Comparison of ENCODE assay signal across 13 cellular contexts in genomic region chr11:119099707-119100106, GRCh38. TPM values are rescaled to one million over a fixed set of nuclear protein-coding genes. Genes with fewer than 3 reads are reported as not detected.
DNase-seq lines count a peak whose midpoint lies in the region; ATAC-seq and TF ChIP-seq lines count a peak whose summit lies in the region.
"Had no signal": no experiment of that assay in that cellular context is flagged by ENCODE, and none has a peak within 500 bp of the region (broad histone marks: within the 10 kb centered on the region; RNA-seq: fewer than 3 reads in every experiment).

No MANE protein-coding gene starts in this region.

- H3K4me1 ChIP-seq in breast epithelium (peaks cover 4 to 17% of the 10 kb centered on the region in 2 donors), OCI-LY7 (ENCODE audit: insufficient read depth, low read length, poor library complexity, severe bottlenecking) (peaks cover 54% of the 10 kb centered on the region)

- H3K4me3 Mint-ChIP-seq in MCF 10A (ENCODE audit: unreplicated experiment) (no peak overlapping the region), brain (peak overlapping the region; percentile 87 to 97 (median 90)), type B pancreatic cell (peak overlapping the region; percentile 92)

- TF ChIP-seq CTCF in MCF 10A (IDR thresholded peaks at IDR 0.05; ENCODE audit: unreplicated experiment): no peak
- TF ChIP-seq CTCF in breast epithelium (IDR thresholded peaks at IDR 0.05): no peak
- no peak for TF ChIP-seq CTCF in OCI-LY7 (conservative IDR thresholded peaks at IDR 0.05; ENCODE audit: low read length)
- TF ChIP-seq CTCF in brain (conservative IDR thresholded peaks at IDR 0.05): no peak
- no peak for TF ChIP-seq CTCF in type B pancreatic cell (conservative IDR thresholded peaks at IDR 0.05)

- no peaks in the 10 kb centered on the region for H3K9me2 ChIP-seq in OCI-LY7 (ENCODE audit: insufficient read depth, low read length)

- no peaks in the 10 kb centered on the region for H3K27me3 ChIP-seq in breast epithelium
- H3K27me3 ChIP-seq: heart right ventricle, ovary had no signal

- no peaks in the 10 kb centered on the region for H3K9me3 Mint-ChIP-seq in MCF 10A (ENCODE audit: unreplicated experiment)
- peaks cover 0 to 4% (median 0%) of the 10 kb centered on the region in 5 experiments for H3K9me3 Mint-ChIP-seq in brain
- no peaks in the 10 kb centered on the region for H3K9me3 Mint-ChIP-seq in type B pancreatic cell
- H3K9me3 Mint-ChIP-seq: endodermal cell had no signal

- H3K9me3 ChIP-seq in breast epithelium: no peaks in the 10 kb centered on the region
- no peaks in the 10 kb centered on the region for H3K9me3 ChIP-seq in OCI-LY7 (ENCODE audit: low read length)
- H3K9me3 ChIP-seq: heart right ventricle, left ventricle myocardium inferior, ovary had no signal

- no peaks in the 10 kb centered on the region for H4K20me1 ChIP-seq in OCI-LY7 (ENCODE audit: insufficient read depth, low read length)

- POLR2A ChIA-PET in MCF 10A (lab: Yijun Ruan, JAX): interaction anchor here (0.7 to 1.5 kb wide), 4 partner anchors 32 to 153 kb away, joined by 3 read pairs; partner anchors contain the start of genes HYOU1, RPS25, TRAPPC4 and VPS11
- POLR2A ChIA-PET in OCI-LY7 (lab: Charles Lee): interaction anchor here (0.6 to 1.5 kb wide), 6 partner anchors 12 to 106 kb away, joined by 3 to 8 read pairs (median 4); partner anchors contain the start of genes CBL, HINFP and HMBS

- H3K36me3 ChIP-seq in breast epithelium: peaks cover 11% of the 10 kb centered on the region
- H3K36me3 ChIP-seq in OCI-LY7 (ENCODE audit: insufficient read depth, low read length): peaks cover 37% of the 10 kb centered on the region
- H3K36me3 ChIP-seq: ovary had no signal

- H3K27ac ChIP-seq in breast epithelium (no peak overlapping the region), OCI-LY7 (ENCODE audit: low read depth, low read length, poor library complexity, severe bottlenecking) (no peak overlapping the region)
- H3K27ac ChIP-seq: heart right ventricle, left ventricle myocardium inferior, ovary had no signal

- H3K4me1 Mint-ChIP-seq in MCF 10A (ENCODE audit: insufficient read depth, unreplicated experiment) (peaks cover 16% of the 10 kb centered on the region), brain (peaks cover 63% of the 10 kb centered on the region), type B pancreatic cell (ENCODE audit: unreplicated experiment) (peaks cover 27% of the 10 kb centered on the region)

- H3K4me3 ChIP-seq in breast epithelium: no peak overlapping the region
- peak overlapping the region; percentile 88 for H3K4me3 ChIP-seq in OCI-LY7 (ENCODE audit: low read depth, low read length, poor library complexity, severe bottlenecking)

- no peak for TF ChIP-seq POLR2A in breast epithelium (IDR thresholded peaks at IDR 0.05)

- intact Hi-C loops in MCF 10A (cut with micrococcal nuclease) (loop anchor here (2.0 to 10.0 kb wide), 5 partner anchors 21 to 185 kb away; partner anchors contain the start of genes HINFP, HYOU1, RPS25 and TRAPPC4), breast epithelium (cut with DNase I; ENCODE audit: low total_unique reads) (no loop called here), OCI-LY7 (cut with micrococcal nuclease; ENCODE audit: unreplicated experiment) (loop anchor here (1.0 to 5.0 kb wide), 3 partner anchors 34 to 307 kb away; partner anchors contain the start of gene DDX6)

- H3K27me3 Mint-ChIP-seq in MCF 10A (ENCODE audit: insufficient read depth, unreplicated experiment) (no peaks in the 10 kb centered on the region), brain (no peaks in the 10 kb centered on the region), type B pancreatic cell (no peaks in the 10 kb centered on the region)

- H3K4me2 ChIP-seq in OCI-LY7 (ENCODE audit: low read length): peak overlapping the region; percentile 100

- CTCF ChIA-PET in MCF 10A (lab: Yijun Ruan, JAX): interaction anchor here (0.6 to 1.6 kb wide), 10 partner anchors 10 to 458 kb away, joined by 3 to 6 read pairs (median 4); partner anchors contain the start of gene TRAPPC4
- CTCF ChIA-PET in OCI-LY7 (lab: Charles Lee; ENCODE audit: unreplicated experiment): interaction anchor here (0.5 to 0.6 kb wide), 2 partner anchors 697 to 786 kb away, joined by 3 to 4 read pairs; no protein-coding TSS in a partner anchor

- peak overlapping the region; percentile 99 for H3K27ac Mint-ChIP-seq in MCF 10A (ENCODE audit: low read depth, unreplicated experiment)
- peak overlapping the region in 3 of 5 experiments; percentile 97 to 99 (median 98) for H3K27ac Mint-ChIP-seq in brain
- H3K27ac Mint-ChIP-seq in type B pancreatic cell: peak overlapping the region; percentile 99

- H3K79me2 ChIP-seq in OCI-LY7 (ENCODE audit: insufficient read depth, low read depth, low read length): peaks cover 34% of the 10 kb centered on the region

- H3K36me3 Mint-ChIP-seq in MCF 10A (ENCODE audit: insufficient read depth, unreplicated experiment) (peaks cover 53% of the 10 kb centered on the region), brain (peaks cover 25% of the 10 kb centered on the region), type B pancreatic cell (peaks cover 21% of the 10 kb centered on the region)

- no peak overlapping the region for H2AFZ ChIP-seq in OCI-LY7 (ENCODE audit: low read length)

- ATAC-seq in GM19395 (IDR thresholded peaks at IDR 0.05; ENCODE audit: unreplicated experiment): no peak
- ATAC-seq: heart right ventricle had no signal

- BruUV-seq in MCF 10A (replicated peaks; lab: Mats Ljungman, UMichigan): no TSS peak
- no TSS peak for BruUV-seq in OCI-LY7 (replicated peaks; lab: Mats Ljungman, UMichigan)

- DNase-seq in MCF 10A (ENCODE audit: unreplicated experiment) (no peak), breast epithelium (ENCODE audit: low spot score in 2 of 2) (no peak), OCI-LY7 (ENCODE audit: low spot score) (no peak), type B pancreatic cell (ENCODE audit: extremely low spot score, unreplicated experiment) (no peak), SKM-1 (lab: John Stamatoyannopoulos, UW; ENCODE audit: unreplicated experiment) (no peak), NCI-H1417 (lab: John Stamatoyannopoulos, UW) (no peak)
- DNase-seq: activated CD4-positive, CD25-positive, alpha-beta regulatory T cell treated with anti-CD3 and anti-CD28 coated beads, Interleukin-2, amount 50 U/mL, for 72 hours; heart right ventricle; left ventricle myocardium inferior; ovary had no signal

RNA-seq across cellular contexts. Expression of gene DPAGT1, which starts 1.9 kb away (rescaled TPM):
- total RNA-seq in MCF 10A (2022) (55.6 and 58.8 TPM in 2 replicates), breast epithelium (10 to 100 TPM; 18.4 to 32.5 (median 27.2) TPM), OCI-LY7 (2022) (72.4 and 83.4 TPM in 2 replicates), type B pancreatic cell (ENCODE audit: low replicate concordance) (46.4 and 62.1 TPM in 2 replicates)
- 31.7 and 35.8 TPM in 2 replicates for total RNA-seq in OCI-LY7 (2014; rRNA removed; shearing (Covaris generic))
- polyA plus RNA-seq in brain (ENCODE audit: insufficient read depth, low read depth, low replicate concordance): 43.8 TPM

RNA-seq across cellular contexts. Expression of gene C2CD2L, which starts 7.4 kb away (rescaled TPM):
- 13.5 and 15.4 TPM in 2 replicates for total RNA-seq in MCF 10A (2022)
- total RNA-seq in breast epithelium: 1 to 10 TPM; 5.1 to 6.9 (median 6.3) TPM
- total RNA-seq in OCI-LY7 (2014; rRNA removed; shearing (Covaris generic)): 6.5 and 10.6 TPM in 2 replicates
- total RNA-seq in OCI-LY7 (2022): 19.0 and 19.9 TPM in 2 replicates
- 48.0 TPM for polyA plus RNA-seq in brain (ENCODE audit: insufficient read depth, low read depth, low replicate concordance)
- total RNA-seq in type B pancreatic cell (ENCODE audit: low replicate concordance): 10.7 and 13.5 TPM in 2 replicates

RNA-seq across cellular contexts. Expression of gene HMBS, which starts 15.0 kb away (rescaled TPM):
- total RNA-seq in MCF 10A (2022) (38.4 and 51.3 TPM in 2 replicates), breast epithelium (10 to 100 TPM in 1 of 3 donors, 1 to 10 TPM in 2; 5.6 to 21.6 (median 8.9) TPM), OCI-LY7 (2022) (49.6 and 50.0 TPM in 2 replicates), type B pancreatic cell (ENCODE audit: low replicate concordance) (25.3 and 38.2 TPM in 2 replicates)
- total RNA-seq in OCI-LY7 (2014; rRNA removed; shearing (Covaris generic)): 12.1 and 12.2 TPM in 2 replicates
- 28.1 TPM for polyA plus RNA-seq in brain (ENCODE audit: insufficient read depth, low read depth, low replicate concordance)

RNA-seq across cellular contexts. Expression of gene HINFP, which starts 21.7 kb away (rescaled TPM):
- 23.4 and 26.2 TPM in 2 replicates for total RNA-seq in MCF 10A (2022)
- 10 to 100 TPM; 17.9 to 29.6 (median 29.2) TPM for total RNA-seq in breast epithelium
- 18.2 and 27.7 TPM in 2 replicates for total RNA-seq in OCI-LY7 (2014; rRNA removed; shearing (Covaris generic))
- 29.6 and 30.8 TPM in 2 replicates for total RNA-seq in OCI-LY7 (2022)
- polyA plus RNA-seq in brain (ENCODE audit: insufficient read depth, low read depth, low replicate concordance): 28.0 TPM
- total RNA-seq in type B pancreatic cell (ENCODE audit: low replicate concordance): 31.6 and 33.0 TPM in 2 replicates

RNA-seq across cellular contexts. Expression of gene VPS11, which starts 32.1 kb away (rescaled TPM):
- 16.2 and 21.8 TPM in 2 replicates for total RNA-seq in MCF 10A (2022)
- 10 to 100 TPM; 38.0 to 53.9 (median 46.6) TPM for total RNA-seq in breast epithelium
- 32.2 and 46.1 TPM in 2 replicates for total RNA-seq in OCI-LY7 (2014; rRNA removed; shearing (Covaris generic))
- total RNA-seq in OCI-LY7 (2022): 23.3 and 25.7 TPM in 2 replicates
- polyA plus RNA-seq in brain (ENCODE audit: insufficient read depth, low read depth, low replicate concordance): 59.4 TPM
- 34.8 and 35.8 TPM in 2 replicates for total RNA-seq in type B pancreatic cell (ENCODE audit: low replicate concordance)
